Comparison of ENCODE assay signal across 1 cellular context in genomic region chr21:31660134-31660565, GRCh38.
TF ChIP-seq lines count a peak whose summit lies in the region.

No MANE protein-coding gene starts in this region.

TF ChIP-seq in H1, 55 proteins besides CTCF, POLR2A, EP300 and RAD21 (continued from another document):
- TF ChIP-seq USF2 (IDR thresholded peaks at IDR 0.05; ENCODE audit: low read length), result no peak
- no peak for TF ChIP-seq EZH2 (IDR thresholded peaks at IDR 0.05; ENCODE audit: low read depth, low read length, severe bottlenecking)
- TF ChIP-seq EGR1 (IDR thresholded peaks at IDR 0.05; ENCODE audit: borderline replicate concordance, low read depth, low read length), result no peak
- TF ChIP-seq CBX8 (IDR thresholded peaks at IDR 0.05; ENCODE audit: borderline replicate concordance, low read depth, low read length), result no peak
- TF ChIP-seq NRF1 (IDR thresholded peaks at IDR 0.05; ENCODE audit: low read depth, low read length), result no peak
- no peak for TF ChIP-seq RXRA (IDR thresholded peaks at IDR 0.05; ENCODE audit: insufficient read depth, low read depth, low read length)
- no peak for TF ChIP-seq SP1 (IDR thresholded peaks at IDR 0.05; ENCODE audit: low read depth, low read length)
- no peak for TF ChIP-seq SP2 (IDR thresholded peaks at IDR 0.05; ENCODE audit: low read length)
- TF ChIP-seq ATF3 (IDR thresholded peaks at IDR 0.05; ENCODE audit: insufficient read depth, low read depth, low read length), result no peak
- TF ChIP-seq CEBPB (IDR thresholded peaks at IDR 0.05; ENCODE audit: low read depth, low read length), result no peak
- TF ChIP-seq CHD1 (IDR thresholded peaks at IDR 0.05; ENCODE audit: low read depth, low read length), result no peak
- TF ChIP-seq JUND (IDR thresholded peaks at IDR 0.05; ENCODE audit: low read length), result no peak
- no peak for TF ChIP-seq RBBP5 (IDR thresholded peaks at IDR 0.05; ENCODE audit: borderline replicate concordance, low read depth, low read length)
- no peak for TF ChIP-seq TAF1 (IDR thresholded peaks at IDR 0.05; ENCODE audit: low read depth, low read length)
- TF ChIP-seq HDAC6 (IDR thresholded peaks at IDR 0.05; ENCODE audit: low read depth, low read length), result no peak
TF ChIP-seq in H1: peak in this region for 0.
